Comparison of ENCODE assay signal across 35 cellular contexts in genomic region chr17:66487121-66487520, GRCh38.
"Had no signal": no experiment of that assay in that cellular context is flagged by ENCODE, and none has a peak within 500 bp of the region (broad histone marks: within the 10 kb centered on the region; RNA-seq: fewer than 3 reads in every experiment).

No MANE protein-coding gene starts in this region.

- DNase-seq: activated B cell treated with CpG ODN at 0.5 μM for 24 hours; activated CD4-positive, alpha-beta memory T cell treated with anti-CD3 and anti-CD28 coated beads for 36 hours; activated CD4-positive, alpha-beta T cell treated with anti-CD3 and anti-CD28 coated beads for 4 hours; activated CD4-positive, alpha-beta T cell treated with anti-CD3 and anti-CD28 coated beads, Interleukin-2, amount 10 ng/mL, durations not matched to agents 24 days and 14 days; activated CD4-positive, alpha-beta T cell treated with anti-CD3 and anti-CD28 coated beads, Interleukin-2, amount 50 U/mL, for 1 hour; activated CD4-positive, alpha-beta T cell treated with anti-CD3 and anti-CD28 coated beads, Interleukin-2, amount 50 U/mL, for 4 hours; activated CD4-positive, CD25-positive, alpha-beta regulatory T cell treated with anti-CD3 and anti-CD28 coated beads, Interleukin-2, amount 50 U/mL, for 72 hours; activated CD8-positive, alpha-beta memory T cell treated with anti-CD3 and anti-CD28 coated beads, Interleukin-2, amount 50 U/mL, for 4 hours; activated effector memory CD4-positive, alpha-beta T cell treated with Interleukin-2 at 50 U/mL for 16 hours; activated gamma-delta T cell; activated naive CD4-positive, alpha-beta T cell treated with anti-CD3 and anti-CD28 coated beads, Interleukin-2, amount 50 U/mL, for 16 hours; activated naive CD4-positive, alpha-beta T cell treated with Interleukin-2 at 50 U/mL for 16 hours; activated naive CD8-positive, alpha-beta T cell treated with anti-CD3 and anti-CD28 coated beads, Interleukin-2, amount 10 ng/mL, durations not matched to agents 7 days and 5 days; activated naive CD8-positive, alpha-beta T cell treated with anti-CD3 and anti-CD28 coated beads, Interleukin-2, amount 50 U/mL, for 24 hours; activated T-cell treated with anti-CD3 and anti-CD28 coated beads for 4 hours; activated T-cell treated with anti-CD3 and anti-CD28 coated beads, Interleukin-2, amount 50 U/mL, for 1 hour; activated T-cell treated with anti-CD3 and anti-CD28 coated beads, Interleukin-2, amount 50 U/mL, for 4 hours; activated T-cell treated with anti-CD3 and anti-CD28 coated beads, Interleukin-2, amount 50 U/mL, for 72 hours; amygdala; anterior cingulate cortex; caudate nucleus; cerebellar nuclear complex; T-helper 1 cell; T-helper 2 cell; T-helper 9 cell had no signal

- H3K4me1 Mint-ChIP-seq: activated B cell treated with CpG ODN at 0.5 μM for 24 hours had no signal

- H3K36me3 ChIP-seq: ascending aorta, cardiac muscle cell had no signal

- H3K27ac ChIP-seq: ascending aorta, cardiac muscle cell, VCaP had no signal

- H3K4me3 Mint-ChIP-seq: activated B cell treated with CpG ODN at 0.5 μM for 24 hours; activated CD4-positive, alpha-beta memory T cell treated with anti-CD3 and anti-CD28 coated beads for 36 hours; activated CD4-positive, alpha-beta T cell treated with anti-CD3 and anti-CD28 coated beads, Interleukin-2, amount 10 ng/mL, durations not matched to agents 24 days and 14 days; activated naive CD8-positive, alpha-beta T cell; activated naive CD8-positive, alpha-beta T cell treated with anti-CD3 and anti-CD28 coated beads, Interleukin-2, amount 10 ng/mL, durations not matched to agents 7 days and 5 days; activated naive CD8-positive, alpha-beta T cell treated with anti-CD3 and anti-CD28 coated beads, Interleukin-2, amount 50 U/mL, for 24 hours; activated T-cell treated with anti-CD3 and anti-CD28 coated beads, Interleukin-2, amount 50 U/mL, for 4 hours; activated T-cell treated with anti-CD3 and anti-CD28 coated beads, Interleukin-2, amount 50 U/mL, for 72 hours; activated T-helper 1 cell treated with anti-CD3 and anti-CD28 coated beads, Interleukin-12 subunit alpha, Interleukin-12 subunit beta, Interleukin-2, Interleukin-4 antibody, amounts not matched to agents 30 ng/mL and 10 ng/mL and 1 ng/mL, durations not matched to agents 14 hours and 24 hours and 36 hours; brain; central memory CD8-positive, alpha-beta T cell; T-helper 1 cell treated with Interleukin-12 subunit alpha and Interleukin-12 subunit beta and Interleukin-4 antibody, amounts not matched to agents 30 μg/mL and 1 μg/mL, for 36 hours; T-helper 2 cell treated with Interferon-gamma antibody and Interleukin-4, amounts not matched to agents 5 μg/mL and 100 μg/mL, for 36 hours had no signal

- ATAC-seq: activated naive CD8-positive, alpha-beta T cell treated with anti-CD3 and anti-CD28 coated beads, Interleukin-2, amount 50 U/mL, for 24 hours; activated T-cell treated with anti-CD3 and anti-CD28 coated beads, Interleukin-2, amount 50 U/mL, for 4 hours; activated T-cell treated with anti-CD3 and anti-CD28 coated beads, Interleukin-2, amount 50 U/mL, for 72 hours had no signal

- H3K9me3 Mint-ChIP-seq: activated B cell treated with CpG ODN at 0.5 μM for 24 hours; activated CD4-positive, alpha-beta memory T cell treated with anti-CD3 and anti-CD28 coated beads for 36 hours; activated naive CD8-positive, alpha-beta T cell treated with anti-CD3 and anti-CD28 coated beads, Interleukin-2, amount 50 U/mL, for 24 hours; activated T-cell treated with anti-CD3 and anti-CD28 coated beads, Interleukin-2, amount 50 U/mL, for 4 hours; activated T-cell treated with anti-CD3 and anti-CD28 coated beads, Interleukin-2, amount 50 U/mL, for 72 hours; activated T-helper 1 cell treated with anti-CD3 and anti-CD28 coated beads, Interleukin-12 subunit alpha, Interleukin-12 subunit beta, Interleukin-2, Interleukin-4 antibody, amounts not matched to agents 30 ng/mL and 10 ng/mL and 1 ng/mL, durations not matched to agents 14 hours and 24 hours and 36 hours; activated T-helper 2 cell treated with anti-CD3 and anti-CD28 coated beads, Interferon-gamma antibody, Interleukin-2, Interleukin-4, amounts not matched to agents 10 μg/mL and 5 μg/mL and 100 μg/mL, durations not matched to agents 14 hours and 24 hours and 36 hours; brain; central memory CD8-positive, alpha-beta T cell; T-helper 1 cell treated with Interleukin-12 subunit alpha and Interleukin-12 subunit beta and Interleukin-4 antibody, amounts not matched to agents 30 μg/mL and 1 μg/mL, for 36 hours; T-helper 2 cell treated with Interferon-gamma antibody and Interleukin-4, amounts not matched to agents 5 μg/mL and 100 μg/mL, for 36 hours had no signal

- H3K4me3 ChIP-seq: ascending aorta, cardiac muscle cell had no signal

- H3K9me3 ChIP-seq: ascending aorta had no signal

- H3K27me3 ChIP-seq: ascending aorta, cardiac muscle cell had no signal

- H3K27me3 Mint-ChIP-seq: activated CD4-positive, alpha-beta memory T cell treated with anti-CD3 and anti-CD28 coated beads for 36 hours; activated CD4-positive, alpha-beta T cell treated with anti-CD3 and anti-CD28 coated beads, Interleukin-2, amount 10 ng/mL, durations not matched to agents 24 days and 14 days; activated naive CD8-positive, alpha-beta T cell; activated naive CD8-positive, alpha-beta T cell treated with anti-CD3 and anti-CD28 coated beads, Interleukin-2, amount 10 ng/mL, durations not matched to agents 7 days and 5 days; activated naive CD8-positive, alpha-beta T cell treated with anti-CD3 and anti-CD28 coated beads, Interleukin-2, amount 50 U/mL, for 24 hours; brain; central memory CD8-positive, alpha-beta T cell had no signal

- H3K36me3 Mint-ChIP-seq: brain had no signal

- H3K27ac Mint-ChIP-seq: activated B cell treated with CpG ODN at 0.5 μM for 24 hours; activated CD4-positive, alpha-beta memory T cell treated with anti-CD3 and anti-CD28 coated beads for 36 hours; activated CD4-positive, alpha-beta T cell treated with anti-CD3 and anti-CD28 coated beads, Interleukin-2, amount 10 ng/mL, durations not matched to agents 24 days and 14 days; activated naive CD8-positive, alpha-beta T cell; activated naive CD8-positive, alpha-beta T cell treated with anti-CD3 and anti-CD28 coated beads, Interleukin-2, amount 10 ng/mL, durations not matched to agents 7 days and 5 days; activated naive CD8-positive, alpha-beta T cell treated with anti-CD3 and anti-CD28 coated beads, Interleukin-2, amount 50 U/mL, for 24 hours; activated T-helper 1 cell treated with anti-CD3 and anti-CD28 coated beads, Interleukin-12 subunit alpha, Interleukin-12 subunit beta, Interleukin-2, Interleukin-4 antibody, amounts not matched to agents 30 ng/mL and 10 ng/mL and 1 ng/mL, durations not matched to agents 14 hours and 24 hours and 36 hours; activated T-helper 2 cell treated with anti-CD3 and anti-CD28 coated beads, Interferon-gamma antibody, Interleukin-2, Interleukin-4, amounts not matched to agents 10 μg/mL and 5 μg/mL and 100 μg/mL, durations not matched to agents 14 hours and 24 hours and 36 hours; T-helper 2 cell treated with Interferon-gamma antibody and Interleukin-4, amounts not matched to agents 5 μg/mL and 100 μg/mL, for 36 hours had no signal

- H3K4me1 ChIP-seq: ascending aorta had no signal
